Comparison of ENCODE assay signal across 26 cellular contexts in genomic region chr15:43229977-43230376, GRCh38. TPM values are rescaled to one million over a fixed set of nuclear protein-coding genes. Genes with fewer than 3 reads are reported as not detected.
DNase-seq lines count a peak whose midpoint lies in the region; ATAC-seq and TF ChIP-seq lines count a peak whose summit lies in the region.
"Had no signal": no experiment of that assay in that cellular context is flagged by ENCODE, and none has a peak within 500 bp of the region (broad histone marks: within the 10 kb centered on the region; RNA-seq: fewer than 3 reads in every experiment).

No MANE protein-coding gene starts in this region.

- H2AFZ ChIP-seq in mesenchymal stem cell (ENCODE audit: low read depth, low read length), result no peak overlapping the region

- no peak overlapping the region for H3K14ac ChIP-seq in mesenchymal stem cell (ENCODE audit: low read length in 2 of 2)

- H3K27me3 Mint-ChIP-seq in stimulated activated memory B cell treated with anti-CD40 and anti-IgM and Interleukin-4, amounts not matched to agents 10 μg/mL and 1 μg/mL and 100 μg/mL, for 72 hours, result no peaks in the 10 kb centered on the region

- H4K8ac ChIP-seq in mesenchymal stem cell (ENCODE audit: low read length), result no peak overlapping the region

- H4K91ac ChIP-seq in mesenchymal stem cell (ENCODE audit: low read length), result no peak overlapping the region

- H3K4me3 Mint-ChIP-seq in stimulated activated memory B cell treated with anti-CD40 and anti-IgM and Interleukin-4, amounts not matched to agents 10 μg/mL and 1 μg/mL and 100 μg/mL, for 72 hours, result no peak overlapping the region
- H3K4me3 Mint-ChIP-seq: activated CD8-positive, alpha-beta memory T cell treated with anti-CD3 and anti-CD28 coated beads, Interleukin-2, amount 10 ng/mL, durations not matched to agents 7 days and 5 days; activated T-helper 1 cell treated with anti-CD3 and anti-CD28 coated beads, Interleukin-12 subunit alpha, Interleukin-12 subunit beta, Interleukin-2, Interleukin-4 antibody, amounts not matched to agents 30 ng/mL and 10 ng/mL and 1 ng/mL, durations not matched to agents 14 hours and 24 hours and 36 hours; CD4-positive, CD25-positive, alpha-beta regulatory T cell; IgD-negative memory B cell had no signal

- no peak overlapping the region for H3K4me3 ChIP-seq in mesenchymal stem cell (ENCODE audit: insufficient read depth in 1 of 2, low read depth in 1 of 2, low read length in 2 of 2)
- no peak overlapping the region for H3K4me3 ChIP-seq in thyroid gland (replicated peaks in 1 of 3)
- H3K4me3 ChIP-seq: ascending aorta, lower lobe of right lung had no signal

- no peak for TF ChIP-seq CTCF in thyroid gland (IDR thresholded peaks at IDR 0.05)

- peak overlapping the region in 1 of 2 experiments; percentile 43 for H2BK12ac ChIP-seq in mesenchymal stem cell (ENCODE audit: low read length in 2 of 2)

- no peak overlapping the region for H2AK5ac ChIP-seq in mesenchymal stem cell (ENCODE audit: low read length, severe bottlenecking)

- no peak overlapping the region for H3K4me2 ChIP-seq in mesenchymal stem cell (ENCODE audit: low read length, poor library complexity, severe bottlenecking)

- H3K23ac ChIP-seq in mesenchymal stem cell (ENCODE audit: low read length in 2 of 2), result no peak overlapping the region

- no peaks in the 10 kb centered on the region for H3K79me1 ChIP-seq in mesenchymal stem cell (replicated peaks; ENCODE audit: low read length, poor library complexity, severe bottlenecking)

- H3K27me3 ChIP-seq in mesenchymal stem cell (ENCODE audit: control insufficient read depth in 1 of 2, insufficient read depth in 1 of 2, low read length in 2 of 2) (peaks cover 31 to 33% of the 10 kb centered on the region in 2 experiments), thyroid gland (no peaks in the 10 kb centered on the region)
- H3K27me3 ChIP-seq: ascending aorta had no signal

- no peaks in the 10 kb centered on the region for H3K9me3 Mint-ChIP-seq in stimulated activated memory B cell treated with anti-CD40 and anti-IgM and Interleukin-4, amounts not matched to agents 10 μg/mL and 1 μg/mL and 100 μg/mL, for 72 hours
- H3K9me3 Mint-ChIP-seq: activated T-helper 1 cell treated with anti-CD3 and anti-CD28 coated beads, Interleukin-12 subunit alpha, Interleukin-12 subunit beta, Interleukin-2, Interleukin-4 antibody, amounts not matched to agents 30 ng/mL and 10 ng/mL and 1 ng/mL, durations not matched to agents 14 hours and 24 hours and 36 hours; IgD-negative memory B cell had no signal

- peaks cover 10% of the 10 kb centered on the region for H3K4me1 Mint-ChIP-seq in stimulated activated memory B cell treated with anti-CD40 and anti-IgM and Interleukin-4, amounts not matched to agents 10 μg/mL and 1 μg/mL and 100 μg/mL, for 72 hours

- H3K4me1 ChIP-seq in mesenchymal stem cell (ENCODE audit: control insufficient read depth, insufficient read depth, low read depth, low read length) (no peaks in the 10 kb centered on the region), thyroid gland (peaks cover 0 to 7% of the 10 kb centered on the region in 2 donors)
- H3K4me1 ChIP-seq: ascending aorta, lower lobe of right lung had no signal

- intact Hi-C loops in thyroid gland (cut with DNase I), result loop anchor here (5.0 kb wide), 1 partner anchor 57 kb away; no protein-coding TSS in a partner anchor

- H2BK5ac ChIP-seq in mesenchymal stem cell (ENCODE audit: low read depth, low read length, poor library complexity, severe bottlenecking), result no peak overlapping the region

- TF ChIP-seq POLR2A in thyroid gland (IDR thresholded peaks at IDR 0.05), result no peak

- H3K36me3 ChIP-seq in mesenchymal stem cell (ENCODE audit: control insufficient read depth in 1 of 2, insufficient read depth in 2 of 2, low read depth in 1 of 2, low read length in 2 of 2) (no peaks in the 10 kb centered on the region), thyroid gland (no peaks in the 10 kb centered on the region)
- H3K36me3 ChIP-seq: ascending aorta, lower lobe of right lung had no signal

- H3K27ac Mint-ChIP-seq in stimulated activated memory B cell treated with anti-CD40 and anti-IgM and Interleukin-4, amounts not matched to agents 10 μg/mL and 1 μg/mL and 100 μg/mL, for 72 hours, result no peak overlapping the region
- H3K27ac Mint-ChIP-seq: activated CD8-positive, alpha-beta memory T cell treated with anti-CD3 and anti-CD28 coated beads, Interleukin-2, amount 10 ng/mL, durations not matched to agents 7 days and 5 days; activated T-helper 1 cell treated with anti-CD3 and anti-CD28 coated beads, Interleukin-12 subunit alpha, Interleukin-12 subunit beta, Interleukin-2, Interleukin-4 antibody, amounts not matched to agents 30 ng/mL and 10 ng/mL and 1 ng/mL, durations not matched to agents 14 hours and 24 hours and 36 hours; CD4-positive, CD25-positive, alpha-beta regulatory T cell; IgD-negative memory B cell; progenitor cell of endocrine pancreas had no signal

- ATAC-seq in stimulated activated memory B cell treated with anti-CD40 and anti-IgM and Interleukin-4, amounts not matched to agents 10 μg/mL and 1 μg/mL and 100 μg/mL, for 72 hours, result no peak
- ATAC-seq: activated CD8-positive, alpha-beta memory T cell treated with anti-CD3 and anti-CD28 coated beads, Interleukin-2, amount 10 ng/mL, durations not matched to agents 7 days and 5 days had no signal

- peak overlapping the region in 1 of 2 experiments; percentile 17 for H3K4ac ChIP-seq in mesenchymal stem cell (ENCODE audit: low read depth in 1 of 2, low read length in 2 of 2)

- no peaks in the 10 kb centered on the region for H3K36me3 Mint-ChIP-seq in stimulated activated memory B cell treated with anti-CD40 and anti-IgM and Interleukin-4, amounts not matched to agents 10 μg/mL and 1 μg/mL and 100 μg/mL, for 72 hours
- H3K36me3 Mint-ChIP-seq: activated CD8-positive, alpha-beta memory T cell treated with anti-CD3 and anti-CD28 coated beads, Interleukin-2, amount 10 ng/mL, durations not matched to agents 7 days and 5 days; CD4-positive, CD25-positive, alpha-beta regulatory T cell; IgD-negative memory B cell had no signal

- 88% methylated on average over 5 of the region's 5 CpGs for WGBS in mesenchymal stem cell
- 35 to 45% methylated on average over 5 of the region's 5 CpGs for WGBS in thyroid gland, 2 donors

- H3K27ac ChIP-seq in mesenchymal stem cell (ENCODE audit: low read length, poor library complexity, severe bottlenecking) (no peak overlapping the region), thyroid gland (no peak overlapping the region)
- H3K27ac ChIP-seq: epithelial cell of prostate, RWPE1 had no signal

- peak overlapping the region; percentile 3 for H3K9ac ChIP-seq in mesenchymal stem cell (ENCODE audit: low read length)

- no peak overlapping the region for H2BK15ac ChIP-seq in mesenchymal stem cell (ENCODE audit: low read depth, poor library complexity, severe bottlenecking)

- no peak overlapping the region for H2BK120ac ChIP-seq in mesenchymal stem cell (ENCODE audit: low read depth, low read length)

- DNase-seq in amygdala (lab: John Stamatoyannopoulos, UW) (peak in 35 of 56 donors; percentile 4 to 65 (median 25)), foreskin melanocyte (peak; percentile 53), mesenchymal stem cell (no peak), thyroid gland (peak; percentile 61 to 65), activated T-cell treated with anti-CD3 and anti-CD28 coated beads for 4 hours (no peak), cortex of kidney (lab: John Stamatoyannopoulos, UW) (no peak)
- DNase-seq: activated CD4-positive, alpha-beta T cell treated with anti-CD3 and anti-CD28 coated beads, Interleukin-2, amount 50 U/mL, for 1 hour; activated CD8-positive, alpha-beta memory T cell treated with anti-CD3 and anti-CD28 coated beads, Interleukin-2, amount 10 ng/mL, durations not matched to agents 7 days and 5 days; activated naive CD4-positive, alpha-beta T cell treated with anti-CD3 and anti-CD28 coated beads, Interleukin-2, amount 50 U/mL, for 16 hours; CD4-positive, CD25-positive, alpha-beta regulatory T cell; cerebellar nuclear complex; lower lobe of right lung; NCI-H1105; NCI-H2081; NCI-H82; T1000 had no signal

- peak overlapping the region in 1 of 2 experiments; percentile 41 for H3K18ac ChIP-seq in mesenchymal stem cell (ENCODE audit: low read depth in 1 of 2, low read length in 2 of 2)

- H3K9me3 ChIP-seq in mesenchymal stem cell (ENCODE audit: control insufficient read depth, low read length) (no peaks in the 10 kb centered on the region), thyroid gland (no peaks in the 10 kb centered on the region)
- H3K9me3 ChIP-seq: ascending aorta, lower lobe of right lung had no signal

RNA-seq across cellular contexts. Expression of gene EPB42, which starts 9.2 kb away (rescaled TPM):
- not detected for polyA plus RNA-seq in mesenchymal stem cell (2013, experiment 1 of 2)
- not detected for polyA plus RNA-seq in mesenchymal stem cell (2013, experiment 2 of 2)
- not detected for total RNA-seq in thyroid gland
- total RNA-seq: activated CD8-positive, alpha-beta memory T cell treated with anti-CD3 and anti-CD28 coated beads, Interleukin-2, amount 10 ng/mL, durations not matched to agents 7 days and 5 days; activated T-helper 1 cell treated with anti-CD3 and anti-CD28 coated beads, Interleukin-12 subunit alpha, Interleukin-12 subunit beta, Interleukin-2, Interleukin-4 antibody, amounts not matched to agents 30 ng/mL and 10 ng/mL and 1 ng/mL, durations not matched to agents 14 hours and 24 hours and 36 hours; ascending aorta; CD4-positive, CD25-positive, alpha-beta regulatory T cell; lower lobe of right lung; M059J; progenitor cell of endocrine pancreas had no signal
- polyA plus RNA-seq: IgD-negative memory B cell, keratinocyte had no signal

RNA-seq across cellular contexts. Expression of gene TGM5, which starts 36.8 kb away (rescaled TPM):
- not detected for polyA plus RNA-seq in mesenchymal stem cell (2013, experiment 1 of 2)
- polyA plus RNA-seq in mesenchymal stem cell (2013, experiment 2 of 2), result not detected
- total RNA-seq in thyroid gland, result not detected
- total RNA-seq: activated T-helper 1 cell treated with anti-CD3 and anti-CD28 coated beads, Interleukin-12 subunit alpha, Interleukin-12 subunit beta, Interleukin-2, Interleukin-4 antibody, amounts not matched to agents 30 ng/mL and 10 ng/mL and 1 ng/mL, durations not matched to agents 14 hours and 24 hours and 36 hours; ascending aorta; CD4-positive, CD25-positive, alpha-beta regulatory T cell; M059J; progenitor cell of endocrine pancreas; skeletal muscle tissue had no signal
- polyA plus RNA-seq: CD4-positive, CD25-positive, alpha-beta regulatory T cell; IgD-negative memory B cell; keratinocyte had no signal

RNA-seq across cellular contexts. Expression of gene CCNDBP1, which starts 44.8 kb away (rescaled TPM):
- polyA plus RNA-seq in mesenchymal stem cell (2013, experiment 1 of 2), result 38.5 TPM
- 39.6 TPM for polyA plus RNA-seq in mesenchymal stem cell (2013, experiment 2 of 2)
- total RNA-seq in thyroid gland, result 100 to 1,000 TPM in 2 of 4 donors, 10 to 100 TPM in 2; 88.7 to 154 (median 110) TPM

Comparison
In these comparisons a context has a peak if more than half of its experiments do, and no peak if none do; other contexts are left out.
1. DNase-seq: peak in amygdala (35 of 56), foreskin melanocyte (single experiment) and thyroid gland (2 of 2); none in mesenchymal stem cell (single experiment), activated T-cell treated with anti-CD3 and anti-CD28 coated beads for 4 hours (single experiment) and cortex of kidney (single experiment).